25 cellular contexts compared by ENCODE assay signal in genomic region chr9:107933042-107933441, GRCh38.
A peak's percentile ranks its signal among the peaks of the same experiment; 100 is the strongest.
DNase-seq lines count a peak whose midpoint lies in the region; ATAC-seq, FAIRE-seq and TF ChIP-seq lines count a peak whose summit lies in the region.
"Had no signal": no experiment of that assay in that cellular context is flagged by ENCODE, and none has a peak within 500 bp of the region (broad histone marks: within the 10 kb centered on the region; RNA-seq: fewer than 3 reads in every experiment).

No MANE protein-coding gene starts in this region.

- no peaks in the 10 kb centered on the region for H3K4me1 ChIP-seq in naive thymus-derived CD4-positive, alpha-beta T cell (ENCODE audit: control insufficient read depth in 2 of 2, insufficient read depth in 2 of 2, low read length in 2 of 2)
- H3K4me1 ChIP-seq: Caco-2, lower lobe of right lung had no signal

- TF ChIP-seq CTCF in bronchial epithelial cell (IDR thresholded peaks at IDR 0.05; ENCODE audit: insufficient read depth, low read length, severe bottlenecking), result no peak

- H3K27me3 ChIP-seq in bronchial epithelial cell (ENCODE audit: control insufficient read depth, insufficient read depth, low read length), result no peaks in the 10 kb centered on the region
- no peaks in the 10 kb centered on the region for H3K27me3 ChIP-seq in naive thymus-derived CD4-positive, alpha-beta T cell (ENCODE audit: control insufficient read depth in 2 of 2, insufficient read depth in 2 of 2, low read length in 2 of 2)
- H3K27me3 ChIP-seq: dorsolateral prefrontal cortex, ovary had no signal

- no peaks in the 10 kb centered on the region for H3K27me3 Mint-ChIP-seq in naive thymus-derived CD4-positive, alpha-beta T cell
- no peaks in the 10 kb centered on the region for H3K27me3 Mint-ChIP-seq in immature natural killer cell (ENCODE audit: low read depth in 3 of 3)
- H3K27me3 Mint-ChIP-seq: activated CD8-positive, alpha-beta memory T cell treated with anti-CD3 and anti-CD28 coated beads, Interleukin-2, amount 10 ng/mL, durations not matched to agents 7 days and 5 days; activated naive CD8-positive, alpha-beta T cell treated with anti-CD3 and anti-CD28 coated beads, Interleukin-2, amount 50 U/mL, for 24 hours had no signal

- CTCF ChIA-PET in naive thymus-derived CD4-positive, alpha-beta T cell (lab: Charles Lee), result no interaction called here

- no peak overlapping the region for H3K4me3 Mint-ChIP-seq in naive thymus-derived CD4-positive, alpha-beta T cell
- H3K4me3 Mint-ChIP-seq in immature natural killer cell, result no peak overlapping the region
- H3K4me3 Mint-ChIP-seq: activated CD8-positive, alpha-beta memory T cell treated with anti-CD3 and anti-CD28 coated beads, Interleukin-2, amount 10 ng/mL, durations not matched to agents 7 days and 5 days; activated naive CD8-positive, alpha-beta T cell treated with anti-CD3 and anti-CD28 coated beads, Interleukin-2, amount 50 U/mL, for 24 hours; stimulated activated effector memory CD8-positive, alpha-beta T cell treated with anti-CD3 and anti-CD28 coated beads, Interleukin-12 subunit alpha, Interleukin-12 subunit beta, amount 100 ng/mL, for 72 hours had no signal

- ATAC-seq in naive thymus-derived CD4-positive, alpha-beta T cell, result peak; percentile 34
- no peak for ATAC-seq in GM18870 (IDR thresholded peaks at IDR 0.05; ENCODE audit: unreplicated experiment)
- ATAC-seq: activated CD8-positive, alpha-beta memory T cell treated with anti-CD3 and anti-CD28 coated beads, Interleukin-2, amount 10 ng/mL, durations not matched to agents 7 days and 5 days; activated naive CD8-positive, alpha-beta T cell treated with anti-CD3 and anti-CD28 coated beads, Interleukin-2, amount 50 U/mL, for 24 hours; heart right ventricle; lower lobe of right lung; right cardiac atrium; stimulated activated effector memory CD8-positive, alpha-beta T cell treated with anti-CD3 and anti-CD28 coated beads, Interleukin-12 subunit alpha, Interleukin-12 subunit beta, amount 100 ng/mL, for 72 hours had no signal

- no peak overlapping the region for H3K4me3 ChIP-seq in bronchial epithelial cell (ENCODE audit: low read depth, low read length)
- no peak overlapping the region for H3K4me3 ChIP-seq in naive thymus-derived CD4-positive, alpha-beta T cell (ENCODE audit: low read length)
- H3K4me3 ChIP-seq: dorsolateral prefrontal cortex, heart right ventricle, lower lobe of right lung, ovary, thoracic aorta had no signal

- no peak overlapping the region for H3K27ac ChIP-seq in naive thymus-derived CD4-positive, alpha-beta T cell (ENCODE audit: low read depth, low read length)
- H3K27ac ChIP-seq: dorsolateral prefrontal cortex, heart right ventricle, lower lobe of right lung, ovary, RWPE1, thoracic aorta had no signal

- H3K36me3 ChIP-seq in bronchial epithelial cell (ENCODE audit: control insufficient read depth, insufficient read depth, low read length), result no peaks in the 10 kb centered on the region
- H3K36me3 ChIP-seq in naive thymus-derived CD4-positive, alpha-beta T cell (ENCODE audit: control insufficient read depth in 2 of 3, insufficient read depth in 3 of 3, low read length in 3 of 3), result no peaks in the 10 kb centered on the region
- H3K36me3 ChIP-seq: heart right ventricle, lower lobe of right lung, ovary, thoracic aorta had no signal

- H3K9me3 ChIP-seq in naive thymus-derived CD4-positive, alpha-beta T cell (ENCODE audit: control insufficient read depth in 2 of 3, low read length in 3 of 3), result no peaks in the 10 kb centered on the region
- H3K9me3 ChIP-seq: Caco-2, heart right ventricle, lower lobe of right lung, ovary, thoracic aorta had no signal

- DNase-seq in CD1c-positive myeloid dendritic cell (ENCODE audit: extremely low spot score) (peak; percentile 82), LHCN-M2 (ENCODE audit: low read depth) (peak; percentile 15), bronchial epithelial cell (ENCODE audit: low read depth) (peak; percentile 50), immature natural killer cell (no peak), foreskin melanocyte (no peak)
- no peak for DNase-seq in naive thymus-derived CD4-positive, alpha-beta T cell
- DNase-seq in activated CD4-positive, alpha-beta T cell treated with anti-CD3 and anti-CD28 coated beads, Interleukin-2, amount 50 U/mL, for 48 hours, result no peak
- DNase-seq: activated CD4-positive, CD25-positive, alpha-beta regulatory T cell treated with anti-CD3 and anti-CD28 coated beads, Interleukin-2, amount 50 U/mL, for 72 hours; activated CD8-positive, alpha-beta memory T cell treated with anti-CD3 and anti-CD28 coated beads, Interleukin-2, amount 10 ng/mL, durations not matched to agents 7 days and 5 days; activated naive CD8-positive, alpha-beta T cell treated with anti-CD3 and anti-CD28 coated beads, Interleukin-2, amount 50 U/mL, for 24 hours; Caco-2; dorsolateral prefrontal cortex; erythroblast; heart right ventricle; lower lobe of right lung; NCI-H187 treated with DMSO at 0.1 percent for 48 hours; NCI-H345; ovary; right cardiac atrium had no signal

- intact Hi-C loops in naive thymus-derived CD4-positive, alpha-beta T cell (cut with micrococcal nuclease), result no loop called here

- peaks cover 0 to 4% (median 0%) of the 10 kb centered on the region in 7 donors for H3K4me1 Mint-ChIP-seq in naive thymus-derived CD4-positive, alpha-beta T cell
- H3K4me1 Mint-ChIP-seq in immature natural killer cell, result no peaks in the 10 kb centered on the region
- H3K4me1 Mint-ChIP-seq: activated CD8-positive, alpha-beta memory T cell treated with anti-CD3 and anti-CD28 coated beads, Interleukin-2, amount 10 ng/mL, durations not matched to agents 7 days and 5 days; activated naive CD8-positive, alpha-beta T cell treated with anti-CD3 and anti-CD28 coated beads, Interleukin-2, amount 50 U/mL, for 24 hours; stimulated activated effector memory CD8-positive, alpha-beta T cell treated with anti-CD3 and anti-CD28 coated beads, Interleukin-12 subunit alpha, Interleukin-12 subunit beta, amount 100 ng/mL, for 72 hours had no signal

- no peak for FAIRE-seq in bronchial epithelial cell (lab: Jason Lieb, UNC)
- FAIRE-seq: G401.6, GM19239 had no signal

- H3K27ac Mint-ChIP-seq in naive thymus-derived CD4-positive, alpha-beta T cell, result no peak overlapping the region
- no peak overlapping the region for H3K27ac Mint-ChIP-seq in immature natural killer cell
- H3K27ac Mint-ChIP-seq: activated CD8-positive, alpha-beta memory T cell treated with anti-CD3 and anti-CD28 coated beads, Interleukin-2, amount 10 ng/mL, durations not matched to agents 7 days and 5 days; activated naive CD8-positive, alpha-beta T cell treated with anti-CD3 and anti-CD28 coated beads, Interleukin-2, amount 50 U/mL, for 24 hours; stimulated activated effector memory CD8-positive, alpha-beta T cell treated with anti-CD3 and anti-CD28 coated beads, Interleukin-12 subunit alpha, Interleukin-12 subunit beta, amount 100 ng/mL, for 72 hours had no signal

- no peaks in the 10 kb centered on the region for H3K36me3 Mint-ChIP-seq in naive thymus-derived CD4-positive, alpha-beta T cell
- H3K36me3 Mint-ChIP-seq in immature natural killer cell, result no peaks in the 10 kb centered on the region
- H3K36me3 Mint-ChIP-seq: activated CD8-positive, alpha-beta memory T cell treated with anti-CD3 and anti-CD28 coated beads, Interleukin-2, amount 10 ng/mL, durations not matched to agents 7 days and 5 days; stimulated activated effector memory CD8-positive, alpha-beta T cell treated with anti-CD3 and anti-CD28 coated beads, Interleukin-12 subunit alpha, Interleukin-12 subunit beta, amount 100 ng/mL, for 72 hours had no signal

- peaks cover 0 to 15% (median 3%) of the 10 kb centered on the region in 11 donors for H3K9me3 Mint-ChIP-seq in naive thymus-derived CD4-positive, alpha-beta T cell
- peaks cover 0 to 2% (median 0%) of the 10 kb centered on the region in 6 donors for H3K9me3 Mint-ChIP-seq in immature natural killer cell

- POLR2A ChIA-PET in naive thymus-derived CD4-positive, alpha-beta T cell (lab: Charles Lee), result interaction anchor here (0.8 kb wide), 1 partner anchor 67 kb away, joined by 3 read pairs; no protein-coding TSS in a partner anchor

Comparison
In these comparisons a context has a peak if more than half of its experiments do, and no peak if none do; other contexts are left out.
1. DNase-seq: peak in CD1c-positive myeloid dendritic cell (single experiment), LHCN-M2 (single experiment) and bronchial epithelial cell (single experiment); none in naive thymus-derived CD4-positive, alpha-beta T cell (0 of 9), activated CD4-positive, alpha-beta T cell treated with anti-CD3 and anti-CD28 coated beads, Interleukin-2, amount 50 U/mL, for 48 hours (0 of 2), immature natural killer cell (0 of 3) and foreskin melanocyte (single experiment).